1 cellular context compared by ENCODE assay signal in genomic region chr16:50736448-50736847, GRCh38.
TF ChIP-seq lines count a peak whose summit lies in the region.

No MANE protein-coding gene starts in this region.

TF ChIP-seq in H1, 55 proteins besides CTCF, POLR2A, EP300 and RAD21:
- TF ChIP-seq TAF1 (IDR thresholded peaks at IDR 0.05; ENCODE audit: low read depth, low read length) (no peak), POLR2AphosphoS5 (IDR thresholded peaks at IDR 0.05; ENCODE audit: low read depth, low read length) (no peak), ATF2 (IDR thresholded peaks at IDR 0.05; ENCODE audit: low read length) (no peak), TAF7 (optimal IDR thresholded peaks at IDR 0.05; ENCODE audit: borderline replicate concordance, low read depth, low read length) (no peak), EGR1 (IDR thresholded peaks at IDR 0.05; ENCODE audit: borderline replicate concordance, low read depth, low read length) (no peak), JUN (IDR thresholded peaks at IDR 0.05; ENCODE audit: low read depth, low read length) (no peak), CREB1 (IDR thresholded peaks at IDR 0.05) (no peak), FOSL1 (IDR thresholded peaks at IDR 0.05; ENCODE audit: insufficient read depth, low read depth, low read length) (no peak), HDAC2 (IDR thresholded peaks at IDR 0.05; ENCODE audit: borderline replicate concordance in 1 of 2, low read depth in 2 of 2, low read length in 2 of 2) (no peak), ZNF274 (IDR thresholded peaks at IDR 0.05; ENCODE audit: borderline replicate concordance, extremely low read depth, low read length) (no peak), SIX5 (IDR thresholded peaks at IDR 0.05; ENCODE audit: low read depth, low read length) (no peak)
